1 cellular context compared by ENCODE assay signal in the genomic region with DNA sequence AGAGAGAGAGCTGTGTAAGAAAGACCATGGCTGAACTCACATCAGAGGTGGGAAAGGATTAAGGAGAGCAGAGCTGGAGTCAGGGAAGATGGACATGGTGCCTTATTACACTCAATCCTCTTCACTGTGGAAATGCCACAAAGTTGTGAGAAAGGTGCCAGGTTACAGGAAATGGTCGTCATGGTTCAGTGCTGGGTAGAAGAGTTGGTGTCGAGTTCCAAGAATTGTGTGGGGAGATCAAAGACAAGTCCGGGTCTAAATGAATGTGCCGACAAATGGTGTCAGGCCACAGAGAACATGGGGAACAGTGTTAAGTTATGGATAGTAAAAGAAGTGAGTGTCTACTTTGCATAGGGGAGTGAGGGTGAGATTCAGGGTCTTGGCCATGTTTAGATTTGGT.
TF ChIP-seq lines count a peak whose summit lies in the region.

No MANE protein-coding gene starts in this region.

TF ChIP-seq in IMR-90, 13 proteins besides CTCF, POLR2A, EP300 and RAD21:
- TF ChIP-seq SMC3 (IDR thresholded peaks at IDR 0.05; ENCODE audit: low read depth, low read length) (no peak), NFE2L2 (IDR thresholded peaks at IDR 0.05; ENCODE audit: low read depth, low read length) (no peak), RFX5 (IDR thresholded peaks at IDR 0.05; ENCODE audit: low read depth, low read length) (no peak), FOS (IDR thresholded peaks at IDR 0.05; ENCODE audit: low read depth, low read length) (no peak), RCOR1 (IDR thresholded peaks at IDR 0.05; ENCODE audit: insufficient replicate concordance, low read length) (no peak), CEBPB (IDR thresholded peaks at IDR 0.05; ENCODE audit: low read depth, low read length) (no peak), BHLHE40 (IDR thresholded peaks at IDR 0.05; ENCODE audit: low read depth, low read length) (no peak), MAZ (IDR thresholded peaks at IDR 0.05; ENCODE audit: borderline replicate concordance, low read depth, low read length) (no peak), MAFK (IDR thresholded peaks at IDR 0.05; ENCODE audit: low read depth, low read length) (no peak)
- TF ChIP-seq, protein P1, sequence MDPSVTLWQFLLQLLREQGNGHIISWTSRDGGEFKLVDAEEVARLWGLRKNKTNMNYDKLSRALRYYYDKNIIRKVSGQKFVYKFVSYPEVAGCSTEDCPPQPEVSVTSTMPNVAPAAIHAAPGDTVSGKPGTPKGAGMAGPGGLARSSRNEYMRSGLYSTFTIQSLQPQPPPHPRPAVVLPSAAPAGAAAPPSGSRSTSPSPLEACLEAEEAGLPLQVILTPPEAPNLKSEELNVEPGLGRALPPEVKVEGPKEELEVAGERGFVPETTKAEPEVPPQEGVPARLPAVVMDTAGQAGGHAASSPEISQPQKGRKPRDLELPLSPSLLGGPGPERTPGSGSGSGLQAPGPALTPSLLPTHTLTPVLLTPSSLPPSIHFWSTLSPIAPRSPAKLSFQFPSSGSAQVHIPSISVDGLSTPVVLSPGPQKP (IDR thresholded peaks at IDR 0.05; ENCODE audit: borderline replicate concordance, low read depth, low read length) = no peak
- TF ChIP-seq, protein P2, sequence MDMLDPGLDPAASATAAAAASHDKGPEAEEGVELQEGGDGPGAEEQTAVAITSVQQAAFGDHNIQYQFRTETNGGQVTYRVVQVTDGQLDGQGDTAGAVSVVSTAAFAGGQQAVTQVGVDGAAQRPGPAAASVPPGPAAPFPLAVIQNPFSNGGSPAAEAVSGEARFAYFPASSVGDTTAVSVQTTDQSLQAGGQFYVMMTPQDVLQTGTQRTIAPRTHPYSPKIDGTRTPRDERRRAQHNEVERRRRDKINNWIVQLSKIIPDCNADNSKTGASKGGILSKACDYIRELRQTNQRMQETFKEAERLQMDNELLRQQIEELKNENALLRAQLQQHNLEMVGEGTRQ (IDR thresholded peaks at IDR 0.05; ENCODE audit: low read depth, low read length) = no peak
TF ChIP-seq in IMR-90: peak in this region for 0.
